ENCODE assay signal across 10 cellular contexts in genomic region chr18:29164020-29164706, GRCh38.
A peak's percentile ranks its signal among the peaks of the same experiment; 100 is the strongest.
DNase-seq lines count a peak whose midpoint lies in the region; ATAC-seq and TF ChIP-seq lines count a peak whose summit lies in the region.
"Had no signal": no experiment of that assay in that cellular context is flagged by ENCODE, and none has a peak within 500 bp of the region (broad histone marks: within the 10 kb centered on the region; RNA-seq: fewer than 3 reads in every experiment).

No MANE protein-coding gene starts in this region.

- H3K4me2 ChIP-seq in smooth muscle cell: peak overlapping the region; percentile 50

- H3K9ac ChIP-seq in smooth muscle cell (ENCODE audit: low read depth): peak overlapping the region; percentile 71

- no peaks in the 10 kb centered on the region for H3K27me3 ChIP-seq in adrenal gland
- H3K27me3 ChIP-seq in smooth muscle cell (ENCODE audit: low read depth): no peaks in the 10 kb centered on the region
- H3K27me3 ChIP-seq: transverse colon had no signal

- DNase-seq in HCEC 1CT (peak; percentile 96), adrenal gland (peak in 3 of 7 donors; percentile 8 to 27 (median 11)), left cardiac atrium (no peak), smooth muscle cell (lab: John Stamatoyannopoulos, UW; ENCODE audit: unreplicated experiment) (no peak), NCI-H2081 treated with DMSO at 0.1 percent for 48 hours (lab: John Stamatoyannopoulos, UW) (no peak), NCI-H446 (lab: John Stamatoyannopoulos, UW) (no peak)
- no peak for DNase-seq in effector CD4-positive, alpha-beta T cell
- DNase-seq: activated CD4-positive, CD25-positive, alpha-beta regulatory T cell; NCI-H748 treated with DMSO at 0.1 percent for 48 hours; transverse colon had no signal

- no peaks in the 10 kb centered on the region for H3K79me2 ChIP-seq in smooth muscle cell (ENCODE audit: low read depth)

- H3K27ac ChIP-seq in adrenal gland (peak overlapping the region in 3 of 5 donors; percentile 16 to 69 (median 28)), smooth muscle cell (ENCODE audit: low read depth) (peak overlapping the region; percentile 94)

- peak; percentile 44 to 96 for ATAC-seq in left cardiac atrium

- H3K4me1 ChIP-seq in adrenal gland (replicated peaks in 1 of 2): peaks cover 0 to 4% of the 10 kb centered on the region in 2 donors
- peaks cover 9% of the 10 kb centered on the region for H3K4me1 ChIP-seq in smooth muscle cell (ENCODE audit: low read depth)
- H3K4me1 ChIP-seq: transverse colon had no signal

- H3K36me3 ChIP-seq in adrenal gland (replicated peaks in 1 of 2) (no peaks in the 10 kb centered on the region), smooth muscle cell (ENCODE audit: low read depth) (no peaks in the 10 kb centered on the region)
- H3K36me3 ChIP-seq: transverse colon had no signal

- TF ChIP-seq CTCF in adrenal gland (IDR thresholded peaks at IDR 0.05) (no peak), smooth muscle cell (IDR thresholded peaks at IDR 0.05; ENCODE audit: borderline replicate concordance, insufficient read depth, poor library complexity, severe bottlenecking) (no peak)

- intact Hi-C loops in adrenal gland (cut with DNase I) (no loop called here), left cardiac atrium (cut with DNase I) (no loop called here)

- H3K9me3 ChIP-seq in adrenal gland (replicated peaks in 1 of 3) (no peaks in the 10 kb centered on the region), smooth muscle cell (replicated peaks; ENCODE audit: low read depth) (no peaks in the 10 kb centered on the region)
- H3K9me3 ChIP-seq: transverse colon had no signal

- no peak for TF ChIP-seq POLR2A in adrenal gland (IDR thresholded peaks at IDR 0.05)

- WGBS in adrenal gland, 4 donors: 24 to 37% (median 32%) methylated on average over 1 of the region's 1 CpG
- WGBS in smooth muscle cell (ENCODE audit: low lambda C conversion rate): 4% methylated on average over 1 of the region's 1 CpG

- H3F3A ChIP-seq in smooth muscle cell (ENCODE audit: low read depth): peaks cover 9% of the 10 kb centered on the region

- no peak overlapping the region for H2AFZ ChIP-seq in smooth muscle cell (ENCODE audit: low read depth)

- H3K4me3 ChIP-seq in adrenal gland: no peak overlapping the region
- no peak overlapping the region for H3K4me3 ChIP-seq in smooth muscle cell
- H3K4me3 ChIP-seq: transverse colon had no signal

- no peaks in the 10 kb centered on the region for H4K20me1 ChIP-seq in smooth muscle cell (ENCODE audit: low read depth)
